8 cellular contexts compared by ENCODE assay signal in genomic region chr2:20050104-20050711, GRCh38. TPM values are rescaled to one million over a fixed set of nuclear protein-coding genes. Genes with fewer than 3 reads are reported as not detected.
DNase-seq lines count a peak whose midpoint lies in the region; ATAC-seq and TF ChIP-seq lines count a peak whose summit lies in the region.

No MANE protein-coding gene starts in this region.

- CTCF ChIA-PET in activated CD4-positive, alpha-beta T cell treated with anti-CD3 and anti-CD28 coated beads, Interleukin-2, amount 10 ng/mL, durations not matched to agents 7 days and 5 days (lab: Charles Lee) = interaction anchor here (0.9 kb wide), 2 partner anchors 35 to 147 kb away, joined by 3 read pairs; no protein-coding TSS in a partner anchor

- peak; percentile 20 for ATAC-seq in HG02798 (IDR thresholded peaks at IDR 0.05; ENCODE audit: poor library complexity, unreplicated experiment)
- no peak for ATAC-seq in gastroesophageal sphincter
- ATAC-seq in omental fat pad (ENCODE audit: low FRiP score) = no peak

- H3K4me1 ChIP-seq in gastroesophageal sphincter (peaks cover 0 to 59% (median 11%) of the 10 kb centered on the region in 3 donors), skeletal muscle tissue (ENCODE audit: control insufficient read depth in 3 of 3, insufficient read depth in 3 of 3, low read length in 3 of 3) (peaks cover 3 to 32% (median 21%) of the 10 kb centered on the region in 3 donors)

- peak; percentile 12 for DNase-seq in NCI-H2227 (lab: John Stamatoyannopoulos, UW; ENCODE audit: unreplicated experiment)
- no peak for DNase-seq in NCI-H2227 treated with DMSO at 0.1 percent for 48 hours (lab: John Stamatoyannopoulos, UW)
- peak; percentile 97 for DNase-seq in NCI-H2171 treated with DMSO at 0.1 percent for 48 hours (lab: John Stamatoyannopoulos, UW)
- DNase-seq in activated CD4-positive, alpha-beta T cell treated with anti-CD3 and anti-CD28 coated beads, Interleukin-2, amount 10 ng/mL, durations not matched to agents 7 days and 5 days = peak; percentile 34
- no peak for DNase-seq in omental fat pad (ENCODE audit: low spot score)

- WGBS in gastroesophageal sphincter (ENCODE audit: low coverage in 1 of 2), 2 donors = 1% methylated on average over 10 to 11 of the region's 11 CpGs

- H3K27ac Mint-ChIP-seq in activated CD4-positive, alpha-beta T cell treated with anti-CD3 and anti-CD28 coated beads, Interleukin-2, amount 10 ng/mL, durations not matched to agents 7 days and 5 days = no peak overlapping the region

- H3K4me1 Mint-ChIP-seq in activated CD4-positive, alpha-beta T cell treated with anti-CD3 and anti-CD28 coated beads, Interleukin-2, amount 10 ng/mL, durations not matched to agents 7 days and 5 days = peaks cover 23% of the 10 kb centered on the region

- H3K4me3 ChIP-seq in gastroesophageal sphincter = peak overlapping the region; percentile 64 to 91
- H3K4me3 ChIP-seq in skeletal muscle tissue (ENCODE audit: low read length in 3 of 3) = peak overlapping the region; percentile 84 to 96 (median 95)

- H3K36me3 ChIP-seq in gastroesophageal sphincter = no peaks in the 10 kb centered on the region
- no peaks in the 10 kb centered on the region for H3K36me3 ChIP-seq in skeletal muscle tissue (ENCODE audit: control insufficient read depth in 3 of 3, insufficient read depth in 3 of 3, low read length in 3 of 3)

- H3K9ac ChIP-seq in skeletal muscle tissue (ENCODE audit: low read depth in 1 of 3, low read length in 3 of 3) = peak overlapping the region; percentile 84 to 98 (median 96)

- TF ChIP-seq EP300 in gastroesophageal sphincter (IDR thresholded peaks at IDR 0.05) = no peak

- no peaks in the 10 kb centered on the region for H3K9me3 Mint-ChIP-seq in activated CD4-positive, alpha-beta T cell treated with anti-CD3 and anti-CD28 coated beads, Interleukin-2, amount 10 ng/mL, durations not matched to agents 7 days and 5 days

- TF ChIP-seq POLR2A in gastroesophageal sphincter (IDR thresholded peaks at IDR 0.05) = no peak

- H3K27me3 Mint-ChIP-seq in activated CD4-positive, alpha-beta T cell treated with anti-CD3 and anti-CD28 coated beads, Interleukin-2, amount 10 ng/mL, durations not matched to agents 7 days and 5 days = peaks cover 8% of the 10 kb centered on the region

- no peaks in the 10 kb centered on the region for H3K27me3 ChIP-seq in gastroesophageal sphincter
- no peaks in the 10 kb centered on the region for H3K27me3 ChIP-seq in skeletal muscle tissue (ENCODE audit: control insufficient read depth in 3 of 3, insufficient read depth in 3 of 3, low read length in 3 of 3)

- no peak overlapping the region for H3K4me3 Mint-ChIP-seq in activated CD4-positive, alpha-beta T cell treated with anti-CD3 and anti-CD28 coated beads, Interleukin-2, amount 10 ng/mL, durations not matched to agents 7 days and 5 days

- TF ChIP-seq CTCF in gastroesophageal sphincter (IDR thresholded peaks at IDR 0.05) (no peak), omental fat pad (IDR thresholded peaks at IDR 0.05) (no peak)

- H3K27ac ChIP-seq in gastroesophageal sphincter (peak overlapping the region; percentile 92 to 98 (median 96)), skeletal muscle tissue (ENCODE audit: low read depth, low read length) (peak overlapping the region; percentile 97)

- POLR2A ChIA-PET in activated CD4-positive, alpha-beta T cell treated with anti-CD3 and anti-CD28 coated beads, Interleukin-2, amount 10 ng/mL, durations not matched to agents 7 days and 5 days (lab: Charles Lee) = no interaction called here

- H3K36me3 Mint-ChIP-seq in activated CD4-positive, alpha-beta T cell treated with anti-CD3 and anti-CD28 coated beads, Interleukin-2, amount 10 ng/mL, durations not matched to agents 7 days and 5 days (ENCODE audit: low read depth) = no peaks in the 10 kb centered on the region

- no peaks in the 10 kb centered on the region for H3K9me3 ChIP-seq in gastroesophageal sphincter
- H3K9me3 ChIP-seq in skeletal muscle tissue (ENCODE audit: control insufficient read depth in 3 of 3, low read length in 3 of 3) = no peaks in the 10 kb centered on the region

RNA-seq across cellular contexts. Expression of gene LAPTM4A, which starts 1.2 kb away (rescaled TPM):
- total RNA-seq in activated CD4-positive, alpha-beta T cell treated with anti-CD3 and anti-CD28 coated beads, Interleukin-2, amount 10 ng/mL, durations not matched to agents 7 days and 5 days = 10 to 100 TPM; 26.3 to 52.1 TPM
- 100 to 1,000 TPM; 143 to 234 (median 177) TPM for total RNA-seq in gastroesophageal sphincter
- total RNA-seq in skeletal muscle tissue = 269 TPM
- 100 to 1,000 TPM; 174 to 306 (median 225) TPM for total RNA-seq in omental fat pad

RNA-seq across cellular contexts. Expression of gene MATN3, which starts 37.7 kb away (rescaled TPM):
- total RNA-seq in activated CD4-positive, alpha-beta T cell treated with anti-CD3 and anti-CD28 coated beads, Interleukin-2, amount 10 ng/mL, durations not matched to agents 7 days and 5 days = not detected
- total RNA-seq in gastroesophageal sphincter (1 to 10 TPM in 2 of 4 donors, under 1 TPM in 1, not detected in 1; 0.67 to 2.5 (median 1.0) TPM), skeletal muscle tissue (0.52 TPM), omental fat pad (1 to 10 TPM in 3 of 4 donors, under 1 TPM in 1; 0.28 to 9.1 (median 1.5) TPM)

Comparison
In these comparisons a context has a peak if more than half of its experiments do, and no peak if none do; other contexts are left out.
1. DNase-seq: peak in NCI-H2227 (single experiment), NCI-H2171 treated with DMSO at 0.1 percent for 48 hours (single experiment) and activated CD4-positive, alpha-beta T cell treated with anti-CD3 and anti-CD28 coated beads, Interleukin-2, amount 10 ng/mL, durations not matched to agents 7 days and 5 days (single experiment); none in NCI-H2227 treated with DMSO at 0.1 percent for 48 hours (single experiment) and omental fat pad (single experiment).